In genomic region chr6:5746392-5747140, GRCh38 we compare ENCODE assay signal across 11 cellular contexts.
DNase-seq lines count a peak whose midpoint lies in the region; ATAC-seq and TF ChIP-seq lines count a peak whose summit lies in the region.
"Had no signal": no experiment of that assay in that cellular context is flagged by ENCODE, and none has a peak within 500 bp of the region (broad histone marks: within the 10 kb centered on the region; RNA-seq: fewer than 3 reads in every experiment).

No MANE protein-coding gene starts in this region.

- H3K27me3 ChIP-seq in GM06990 (replicated peaks; ENCODE audit: control insufficient read depth, insufficient read depth, low read length), result no peaks in the 10 kb centered on the region
- H3K27me3 ChIP-seq: testis had no signal

- H3K27ac ChIP-seq in 22Rv1, result no peak overlapping the region
- H3K27ac ChIP-seq: testis had no signal

- TF ChIP-seq CTCF in 22Rv1 (IDR thresholded peaks at IDR 0.05), result peak; percentile 29
- peak; percentile 39 for TF ChIP-seq CTCF in GM06990 (IDR thresholded peaks at IDR 0.05; ENCODE audit: insufficient read depth, low read length, poor library complexity, severe bottlenecking)
- peak; percentile 9 for TF ChIP-seq CTCF in fibroblast of villous mesenchyme (IDR thresholded peaks at IDR 0.05; ENCODE audit: insufficient read depth, low read depth, low read length)

- in situ Hi-C loops in SK-MEL-5 (cut with HindIII; ENCODE audit: low pct_unique_long_range_greater_than_20kb, low sequenced_read_pairs), result no loop called here
- in situ Hi-C loops in G401 (cut with HindIII; ENCODE audit: low sequenced_read_pairs), result no loop called here

- H3K4me3 ChIP-seq in GM06990 (replicated peaks; ENCODE audit: low read depth, low read length) (no peak overlapping the region), fibroblast of villous mesenchyme (ENCODE audit: low read depth, low read length) (no peak overlapping the region)
- H3K4me3 ChIP-seq: testis had no signal

- H3K36me3 ChIP-seq in GM06990 (ENCODE audit: control insufficient read depth, insufficient read depth, low read length), result no peaks in the 10 kb centered on the region

- no peak for DNase-seq in GM06990 (ENCODE audit: extremely low read depth, insufficient read length)
- peak; percentile 75 for DNase-seq in SK-MEL-5 (ENCODE audit: low read depth, low spot score)
- DNase-seq in fibroblast of villous mesenchyme (ENCODE audit: low read depth), result no peak
- no peak for DNase-seq in DMS79 treated with DMSO at 0.1 percent for 48 hours (lab: John Stamatoyannopoulos, UW)
- DNase-seq in G401 (ENCODE audit: low spot score), result no peak
- DNase-seq: NCI-H510A, T-cell, testis had no signal

- ATAC-seq in GM21786 (IDR thresholded peaks at IDR 0.05; ENCODE audit: unreplicated experiment) (no peak), HG03196 (IDR thresholded peaks at IDR 0.05; ENCODE audit: unreplicated experiment) (no peak)
- ATAC-seq: T-cell had no signal
